ENCODE assay signal across 9 cellular contexts in genomic region chr15:23647421-23648375, GRCh38. TPM values are rescaled to one million over a fixed set of nuclear protein-coding genes. Genes with fewer than 3 reads are reported as not detected.
DNase-seq lines count a peak whose midpoint lies in the region; ATAC-seq and TF ChIP-seq lines count a peak whose summit lies in the region.
"Had no signal": no experiment of that assay in that cellular context is flagged by ENCODE, and none has a peak within 500 bp of the region (broad histone marks: within the 10 kb centered on the region; RNA-seq: fewer than 3 reads in every experiment).

TSS of gene MAGEL2 (minus strand) at chr15:23647867. CDS start at chr15:23647742, 125 bp downstream.

- CTCF ChIA-PET in Panc1 (lab: Charles Lee) (no interaction called here), T-cell (lab: Charles Lee) (no interaction called here)

- H3K9me3 Mint-ChIP-seq in T-cell = no peaks in the 10 kb centered on the region

- no TSS peak for BruUV-seq in Panc1 (replicated peaks; lab: Mats Ljungman, UMichigan)

- DNase-seq in ELF-1 (ENCODE audit: low read depth, low spot score) (peak; percentile 50), Panc1 (ENCODE audit: low read depth, low spot score) (no peak), right cardiac atrium (peak in 1 of 3 donors; percentile 38), SKM-1 (lab: John Stamatoyannopoulos, UW; ENCODE audit: unreplicated experiment) (no peak), T-cell (no peak)
- no peak for DNase-seq in activated naive CD4-positive, alpha-beta T cell treated with anti-CD3 and anti-CD28 coated beads, Interleukin-2, amount 50 U/mL, for 16 hours
- DNase-seq in stimulated activated CD4-positive, alpha-beta T cell treated with anti-CD3 and anti-CD28 coated beads, Interleukin-4, amount 100 ng/mL, for 1 hour = no peak
- DNase-seq: NCI-H2081 treated with DMSO at 0.1 percent for 48 hours had no signal

- POLR2A ChIA-PET in Panc1 (lab: Charles Lee) (no interaction called here), T-cell (lab: Charles Lee) (no interaction called here)

- H3K27ac Mint-ChIP-seq in T-cell = no peak within 1 kb of the TSS

- ATAC-seq in Panc1 = peak; percentile 36
- peak; percentile 9 to 40 for ATAC-seq in right cardiac atrium
- no peak for ATAC-seq in T-cell (replicated peaks in 1 of 4)

- H3K27ac ChIP-seq in Panc1 (ENCODE audit: low read length) (no peak within 1 kb of the TSS), right cardiac atrium (ENCODE audit: low read length) (no peak within 1 kb of the TSS), rectal smooth muscle tissue (ENCODE audit: low read depth, low read length) (no peak within 1 kb of the TSS)

- peaks cover 10% of the 10 kb centered on the region for H3K27me3 ChIP-seq in Panc1 (ENCODE audit: control insufficient read depth, insufficient read depth, low read length)
- H3K27me3 ChIP-seq in right cardiac atrium (ENCODE audit: control insufficient read depth, insufficient read depth) = no peaks in the 10 kb centered on the region
- no peaks in the 10 kb centered on the region for H3K27me3 ChIP-seq in rectal smooth muscle tissue (ENCODE audit: control insufficient read depth, insufficient read depth, low read length)

- no peaks in the 10 kb centered on the region for H3K36me3 Mint-ChIP-seq in T-cell

- no peaks in the 10 kb centered on the region for H3K4me1 Mint-ChIP-seq in T-cell

- H3K4me3 Mint-ChIP-seq in T-cell = no peak within 1 kb of the TSS

- H3K9ac ChIP-seq in rectal smooth muscle tissue (ENCODE audit: low read length) = no peak within 1 kb of the TSS

- in situ Hi-C loops in Panc1 (cut with HindIII; ENCODE audit: low pct_unique_long_range_greater_than_20kb, low sequenced_read_pairs) = no loop called here

- intact Hi-C loops in Panc1 (cut with micrococcal nuclease; ENCODE audit: unreplicated experiment) = loop anchor here (5.0 kb wide), 1 partner anchor 210 kb away; no protein-coding TSS in a partner anchor
- intact Hi-C loops in right cardiac atrium (cut with DNase I) = loop anchor here (5.0 to 10.0 kb wide), 3 partner anchors 220 to 227 kb away; no protein-coding TSS in a partner anchor

- 0 out of 4 replicates have a peak within 1 kb of the TSS, but pooled peaks of 1 of the 2 experiments have one; percentile 8 for H3K4me3 ChIP-seq in Panc1 (ENCODE audit: low read depth in 2 of 2, low read length in 2 of 2)
- peak within 1 kb of the TSS; percentile 8 for H3K4me3 ChIP-seq in right cardiac atrium (ENCODE audit: low read length)
- H3K4me3 ChIP-seq in rectal smooth muscle tissue (ENCODE audit: low read length) = peak within 1 kb of the TSS; percentile 50

- WGBS in right cardiac atrium = 45% methylated on average over 37 of the region's 37 CpGs

- H3K36me3 ChIP-seq in Panc1 (ENCODE audit: control insufficient read depth, insufficient read depth, low read length) (no peaks in the 10 kb centered on the region), rectal smooth muscle tissue (ENCODE audit: control insufficient read depth, insufficient read depth, low read length) (no peaks in the 10 kb centered on the region)

- no peaks in the 10 kb centered on the region for H3K4me1 ChIP-seq in Panc1 (ENCODE audit: control insufficient read depth, insufficient read depth, low read length)
- H3K4me1 ChIP-seq in right cardiac atrium (ENCODE audit: control insufficient read depth, insufficient read depth, low read length) = no peaks in the 10 kb centered on the region
- no peaks in the 10 kb centered on the region for H3K4me1 ChIP-seq in rectal smooth muscle tissue (ENCODE audit: control insufficient read depth, insufficient read depth, low read length)

- peaks cover 4 to 10% of the 10 kb centered on the region in 2 donors for H3K27me3 Mint-ChIP-seq in T-cell

- no peak for TF ChIP-seq CTCF in Panc1 (IDR thresholded peaks at IDR 0.05)

- H3K9me3 ChIP-seq in Panc1 (ENCODE audit: control insufficient read depth, insufficient read depth, low read depth, low read length) (no peaks in the 10 kb centered on the region), right cardiac atrium (ENCODE audit: control insufficient read depth, low read length) (no peaks in the 10 kb centered on the region)

RNA-seq across cellular contexts. Expression of gene MAGEL2, which starts in this region (rescaled TPM):
- not detected for total RNA-seq in Panc1 (2021; ENCODE audit: unreplicated experiment)
- not detected for polyA plus RNA-seq in Panc1 (2012; ENCODE audit: insufficient read length)
- under 1 TPM; 0.08 to 0.23 (median 0.14) TPM for total RNA-seq in right cardiac atrium
- polyA plus RNA-seq in right cardiac atrium = 0.02 TPM
- not detected for total RNA-seq in T-cell

Comparison
In these comparisons a context has a peak if more than half of its experiments do, and no peak if none do; other contexts are left out.
1. Peak in ATAC-seq in Panc1; RNA of the gene not detected or under 1 TPM.
2. Peak in ATAC-seq and H3K4me3 ChIP-seq in right cardiac atrium; RNA of the gene not detected or under 1 TPM.